18 cellular contexts compared by ENCODE assay signal in the genomic region with DNA sequence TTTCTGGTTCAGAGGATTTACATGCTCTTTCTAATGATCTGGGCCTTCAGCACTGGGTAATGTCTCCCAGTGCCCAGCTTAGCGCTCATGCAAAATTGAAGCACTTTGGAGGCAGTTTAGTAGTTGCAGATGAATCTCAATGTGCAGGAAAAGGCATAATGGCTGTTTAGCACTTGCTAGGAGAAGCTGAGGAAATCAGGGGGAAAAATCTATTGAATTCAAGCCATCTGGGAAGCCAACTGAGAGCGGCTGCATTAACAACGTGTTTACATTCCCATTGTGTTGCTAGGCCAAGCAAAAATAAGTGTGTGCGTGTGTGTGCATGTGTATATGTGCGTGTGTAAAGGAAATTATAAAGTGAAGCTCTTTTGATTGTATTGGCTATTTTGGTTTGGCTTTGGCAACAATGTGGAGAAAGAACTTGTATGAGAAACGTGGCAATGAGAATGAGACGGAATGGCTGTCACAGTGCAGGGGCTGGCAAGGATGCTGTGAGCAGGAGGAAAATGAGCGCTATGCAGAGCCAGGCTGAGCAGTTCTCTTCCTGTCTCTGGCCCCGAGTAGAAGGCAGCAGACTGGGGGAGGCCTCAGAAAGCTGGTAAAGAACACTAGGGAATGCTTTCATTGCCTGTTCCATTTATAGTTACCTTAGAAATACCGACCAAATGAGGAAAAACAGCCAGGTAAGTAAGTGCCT.
DNase-seq lines count a peak whose midpoint lies in the region; ATAC-seq and TF ChIP-seq lines count a peak whose summit lies in the region.
"Had no signal": no experiment of that assay in that cellular context is flagged by ENCODE, and none has a peak within 500 bp of the region (broad histone marks: within the 10 kb centered on the region; RNA-seq: fewer than 3 reads in every experiment).

No MANE protein-coding gene starts in this region.

- no peak overlapping the region for H3K27ac ChIP-seq in transverse colon

- H3K4me1 ChIP-seq in transverse colon: peaks cover 0 to 3% (median 0%) of the 10 kb centered on the region in 4 donors

- no peaks in the 10 kb centered on the region for H3K9me3 ChIP-seq in transverse colon

- H3K36me3 ChIP-seq in transverse colon: no peaks in the 10 kb centered on the region

- no peak overlapping the region for H3K4me3 ChIP-seq in transverse colon

- no peak for TF ChIP-seq EP300 in transverse colon (IDR thresholded peaks at IDR 0.05; ENCODE audit: low read depth)

- no peak overlapping the region for H3K4me3 Mint-ChIP-seq in WTC11
- peak overlapping the region; percentile 66 for H3K4me3 Mint-ChIP-seq in glutamatergic neuron (ENCODE audit: unreplicated experiment)
- H3K4me3 Mint-ChIP-seq in immature natural killer cell: no peak overlapping the region
- H3K4me3 Mint-ChIP-seq: activated CD4-positive, alpha-beta T cell treated with anti-CD3 and anti-CD28 coated beads, Interleukin-2, amount 10 ng/mL, durations not matched to agents 7 days and 5 days; naive thymus-derived CD8-positive, alpha-beta T cell; T-cell had no signal

- 50 to 72% methylated on average over 7 to 10 of the region's 10 CpGs for WGBS in transverse colon (ENCODE audit: low coverage in 1 of 2), 2 donors

- H3K36me3 Mint-ChIP-seq in WTC11: no peaks in the 10 kb centered on the region
- H3K36me3 Mint-ChIP-seq in glutamatergic neuron (ENCODE audit: unreplicated experiment): no peaks in the 10 kb centered on the region
- H3K36me3 Mint-ChIP-seq in immature natural killer cell: peaks cover 0 to 4% (median 0%) of the 10 kb centered on the region in 3 donors
- H3K36me3 Mint-ChIP-seq: naive thymus-derived CD8-positive, alpha-beta T cell; T-cell had no signal

- no peaks in the 10 kb centered on the region for H3K9me3 Mint-ChIP-seq in WTC11
- H3K9me3 Mint-ChIP-seq in glutamatergic neuron (ENCODE audit: unreplicated experiment): peaks cover 7% of the 10 kb centered on the region
- H3K9me3 Mint-ChIP-seq in immature natural killer cell: peaks cover 0 to 15% (median 0%) of the 10 kb centered on the region in 6 donors
- H3K9me3 Mint-ChIP-seq: activated CD4-positive, alpha-beta T cell treated with anti-CD3 and anti-CD28 coated beads, Interleukin-2, amount 10 ng/mL, durations not matched to agents 7 days and 5 days; naive thymus-derived CD8-positive, alpha-beta T cell; T-cell had no signal

- peak; percentile 71 for ATAC-seq in WTC11
- ATAC-seq: HepG2; naive thymus-derived CD8-positive, alpha-beta T cell; T-cell had no signal

- H3K4me1 Mint-ChIP-seq in WTC11: peaks cover 14% of the 10 kb centered on the region
- peaks cover 40% of the 10 kb centered on the region for H3K4me1 Mint-ChIP-seq in glutamatergic neuron (ENCODE audit: low read depth, unreplicated experiment)
- H3K4me1 Mint-ChIP-seq in immature natural killer cell: no peaks in the 10 kb centered on the region
- H3K4me1 Mint-ChIP-seq: activated CD4-positive, alpha-beta T cell treated with anti-CD3 and anti-CD28 coated beads, Interleukin-2, amount 10 ng/mL, durations not matched to agents 7 days and 5 days; naive thymus-derived CD8-positive, alpha-beta T cell; T-cell had no signal

- in situ Hi-C loops in transverse colon (cut with MboI; ENCODE audit: low pct_ligation_motif_present in 1 of 4, low pct_unique_long_range_greater_than_20kb in 1 of 4, low sequenced_read_pairs in 3 of 4): no loop called here

- H3K27me3 ChIP-seq in transverse colon: no peaks in the 10 kb centered on the region

- DNase-seq in NCI-H2171 treated with DMSO at 0.1 percent for 48 hours (lab: John Stamatoyannopoulos, UW): peak; percentile 2
- no peak for DNase-seq in NCI-H2171 (lab: John Stamatoyannopoulos, UW)
- no peak for DNase-seq in WTC11 (ENCODE audit: low spot score)
- DNase-seq in glutamatergic neuron: no peak
- peak; percentile 66 for DNase-seq in retina
- no peak for DNase-seq in NK-92 (lab: John Stamatoyannopoulos, UW; ENCODE audit: unreplicated experiment)
- no peak for DNase-seq in transverse colon
- DNase-seq in immature natural killer cell: no peak
- DNase-seq: activated CD4-positive, alpha-beta T cell treated with anti-CD3 and anti-CD28 coated beads, Interleukin-2, amount 10 ng/mL, durations not matched to agents 7 days and 5 days; activated CD8-positive, alpha-beta memory T cell treated with anti-CD3 and anti-CD28 coated beads, Interleukin-2, amount 50 U/mL, for 48 hours; activated effector memory CD4-positive, alpha-beta T cell treated with Interleukin-2 at 50 U/mL for 16 hours; cerebellar nuclear complex; HCEC 1CT; mammary epithelial cell; naive thymus-derived CD8-positive, alpha-beta T cell; stimulated activated CD4-positive, alpha-beta T cell treated with anti-CD3 and anti-CD28 coated beads, Interleukin-4, amount 100 ng/mL, for 4 hours; T-cell had no signal

- POLR2A ChIA-PET in WTC11 (lab: Charles Lee): no interaction called here

- no peak for TF ChIP-seq POLR2A in transverse colon (IDR thresholded peaks at IDR 0.05)

- H3K27me3 Mint-ChIP-seq in WTC11 (ENCODE audit: low read depth): no peaks in the 10 kb centered on the region
- H3K27me3 Mint-ChIP-seq in glutamatergic neuron (ENCODE audit: unreplicated experiment): peaks cover 3% of the 10 kb centered on the region
- H3K27me3 Mint-ChIP-seq in immature natural killer cell (ENCODE audit: low read depth in 3 of 3): peaks cover 0 to 6% (median 0%) of the 10 kb centered on the region in 3 donors
- H3K27me3 Mint-ChIP-seq: activated CD4-positive, alpha-beta T cell treated with anti-CD3 and anti-CD28 coated beads, Interleukin-2, amount 10 ng/mL, durations not matched to agents 7 days and 5 days; naive thymus-derived CD8-positive, alpha-beta T cell had no signal

- TF ChIP-seq CTCF in WTC11 (IDR thresholded peaks at IDR 0.05) (no peak), glutamatergic neuron (IDR thresholded peaks at IDR 0.05; ENCODE audit: partially characterized antibody, unreplicated experiment) (no peak), transverse colon (IDR thresholded peaks at IDR 0.05) (no peak)

- intact Hi-C loops in transverse colon (cut with DNase I; ENCODE audit: low total_unique reads): no loop called here

- H3K27ac Mint-ChIP-seq in WTC11 (peak overlapping the region; percentile 51), glutamatergic neuron (ENCODE audit: unreplicated experiment) (peak overlapping the region; percentile 85), immature natural killer cell (no peak overlapping the region)
- H3K27ac Mint-ChIP-seq: activated CD4-positive, alpha-beta T cell treated with anti-CD3 and anti-CD28 coated beads, Interleukin-2, amount 10 ng/mL, durations not matched to agents 7 days and 5 days; naive thymus-derived CD8-positive, alpha-beta T cell; T-cell had no signal

- CTCF ChIA-PET in WTC11 (lab: Charles Lee): no interaction called here

TF ChIP-seq in WTC11, 78 proteins besides CTCF, POLR2A, EP300 and RAD21:
- TF ChIP-seq CREB1 (CRISPR knock-in tag; IDR thresholded peaks at IDR 0.05) (no peak), ZNF263 (CRISPR knock-in tag; IDR thresholded peaks at IDR 0.05; ENCODE audit: low read depth) (no peak), ZNF396 (CRISPR knock-in tag; IDR thresholded peaks at IDR 0.05; ENCODE audit: borderline replicate concordance) (no peak), RORB (CRISPR knock-in tag; IDR thresholded peaks at IDR 0.05) (no peak)
- TF ChIP-seq, protein P1, sequence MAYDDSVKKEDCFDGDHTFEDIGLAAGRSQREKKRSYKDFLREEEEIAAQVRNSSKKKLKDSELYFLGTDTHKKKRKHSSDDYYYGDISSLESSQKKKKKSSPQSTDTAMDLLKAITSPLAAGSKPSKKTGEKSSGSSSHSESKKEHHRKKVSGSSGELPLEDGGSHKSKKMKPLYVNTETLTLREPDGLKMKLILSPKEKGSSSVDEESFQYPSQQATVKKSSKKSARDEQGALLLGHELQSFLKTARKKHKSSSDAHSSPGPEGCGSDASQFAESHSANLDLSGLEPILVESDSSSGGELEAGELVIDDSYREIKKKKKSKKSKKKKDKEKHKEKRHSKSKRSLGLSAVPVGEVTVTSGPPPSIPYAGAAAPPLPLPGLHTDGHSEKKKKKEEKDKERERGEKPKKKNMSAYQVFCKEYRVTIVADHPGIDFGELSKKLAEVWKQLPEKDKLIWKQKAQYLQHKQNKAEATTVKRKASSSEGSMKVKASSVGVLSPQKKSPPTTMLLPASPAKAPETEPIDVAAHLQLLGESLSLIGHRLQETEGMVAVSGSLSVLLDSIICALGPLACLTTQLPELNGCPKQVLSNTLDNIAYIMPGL (CRISPR knock-in tag; IDR thresholded peaks at IDR 0.05): no peak
- TF ChIP-seq, protein P2, sequence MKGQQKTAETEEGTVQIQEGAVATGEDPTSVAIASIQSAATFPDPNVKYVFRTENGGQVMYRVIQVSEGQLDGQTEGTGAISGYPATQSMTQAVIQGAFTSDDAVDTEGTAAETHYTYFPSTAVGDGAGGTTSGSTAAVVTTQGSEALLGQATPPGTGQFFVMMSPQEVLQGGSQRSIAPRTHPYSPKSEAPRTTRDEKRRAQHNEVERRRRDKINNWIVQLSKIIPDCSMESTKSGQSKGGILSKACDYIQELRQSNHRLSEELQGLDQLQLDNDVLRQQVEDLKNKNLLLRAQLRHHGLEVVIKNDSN (CRISPR knock-in tag; IDR thresholded peaks at IDR 0.05): no peak
- TF ChIP-seq, protein P3, sequence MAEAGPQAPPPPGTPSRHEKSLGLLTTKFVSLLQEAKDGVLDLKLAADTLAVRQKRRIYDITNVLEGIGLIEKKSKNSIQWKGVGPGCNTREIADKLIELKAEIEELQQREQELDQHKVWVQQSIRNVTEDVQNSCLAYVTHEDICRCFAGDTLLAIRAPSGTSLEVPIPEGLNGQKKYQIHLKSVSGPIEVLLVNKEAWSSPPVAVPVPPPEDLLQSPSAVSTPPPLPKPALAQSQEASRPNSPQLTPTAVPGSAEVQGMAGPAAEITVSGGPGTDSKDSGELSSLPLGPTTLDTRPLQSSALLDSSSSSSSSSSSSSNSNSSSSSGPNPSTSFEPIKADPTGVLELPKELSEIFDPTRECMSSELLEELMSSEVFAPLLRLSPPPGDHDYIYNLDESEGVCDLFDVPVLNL (CRISPR knock-in tag; IDR thresholded peaks at IDR 0.05; ENCODE audit: borderline replicate concordance, low read depth): no peak

Comparison
In these comparisons a context has a peak if more than half of its experiments do, and no peak if none do; other contexts are left out.
1. DNase-seq: peak in NCI-H2171 treated with DMSO at 0.1 percent for 48 hours (single experiment) and retina (single experiment); none in NCI-H2171 (single experiment), WTC11 (single experiment), glutamatergic neuron (single experiment), NK-92 (single experiment), transverse colon (single experiment) and immature natural killer cell (0 of 3).
2. H3K27ac Mint-ChIP-seq: peak in WTC11 (single experiment) and glutamatergic neuron (single experiment); none in immature natural killer cell (0 of 6).